In genomic region chr2:226660124-226660523, GRCh38 we compare ENCODE assay signal across 17 cellular contexts.
DNase-seq lines count a peak whose midpoint lies in the region; ATAC-seq and TF ChIP-seq lines count a peak whose summit lies in the region.
"Had no signal": no experiment of that assay in that cellular context is flagged by ENCODE, and none has a peak within 500 bp of the region (broad histone marks: within the 10 kb centered on the region; RNA-seq: fewer than 3 reads in every experiment).

No MANE protein-coding gene starts in this region.

- TF ChIP-seq CTCF in heart left ventricle (IDR thresholded peaks at IDR 0.05) = no peak
- no peak for TF ChIP-seq CTCF in esophagus muscularis mucosa (IDR thresholded peaks at IDR 0.05)
- no peak for TF ChIP-seq CTCF in nephron progenitor cell (IDR thresholded peaks at IDR 0.05)
- no peak for TF ChIP-seq CTCF in transverse colon (IDR thresholded peaks at IDR 0.05)

- peak overlapping the region; percentile 23 for H3K4me3 Mint-ChIP-seq in nephron progenitor cell
- H3K4me3 Mint-ChIP-seq: activated naive CD4-positive, alpha-beta T cell treated with anti-CD3 and anti-CD28 coated beads, Interleukin-2, amount 10 ng/mL, durations not matched to agents 7 days and 5 days had no signal

- peaks cover 3% of the 10 kb centered on the region for H3K27me3 Mint-ChIP-seq in nephron progenitor cell (ENCODE audit: low read depth, poor library complexity)

- peaks cover 7% of the 10 kb centered on the region for H3K9me3 Mint-ChIP-seq in nephron progenitor cell
- H3K9me3 Mint-ChIP-seq: activated naive CD4-positive, alpha-beta T cell treated with anti-CD3 and anti-CD28 coated beads, Interleukin-2, amount 10 ng/mL, durations not matched to agents 7 days and 5 days had no signal

- TF ChIP-seq EP300 in esophagus muscularis mucosa (IDR thresholded peaks at IDR 0.05) (no peak), transverse colon (IDR thresholded peaks at IDR 0.05; ENCODE audit: low read depth) (no peak)

- no peak overlapping the region for H3K4me3 ChIP-seq in heart left ventricle
- H3K4me3 ChIP-seq in esophagus muscularis mucosa = no peak overlapping the region
- H3K4me3 ChIP-seq in transverse colon = no peak overlapping the region
- H3K4me3 ChIP-seq: cardiac muscle cell had no signal

- ATAC-seq in heart left ventricle (no peak), GM18519 (IDR thresholded peaks at IDR 0.05; ENCODE audit: low FRiP score, unreplicated experiment) (no peak), HG03521 (IDR thresholded peaks at IDR 0.05; ENCODE audit: unreplicated experiment) (no peak)

- TF ChIP-seq POLR2A in heart left ventricle (IDR thresholded peaks at IDR 0.05) (no peak), esophagus muscularis mucosa (IDR thresholded peaks at IDR 0.05; ENCODE audit: low read depth) (no peak), transverse colon (IDR thresholded peaks at IDR 0.05) (no peak)

- no peaks in the 10 kb centered on the region for H3K27me3 ChIP-seq in heart left ventricle
- no peaks in the 10 kb centered on the region for H3K27me3 ChIP-seq in esophagus muscularis mucosa
- no peaks in the 10 kb centered on the region for H3K27me3 ChIP-seq in transverse colon
- H3K27me3 ChIP-seq: cardiac muscle cell had no signal

- intact Hi-C loops in heart left ventricle (cut with DNase I) = no loop called here
- intact Hi-C loops in cardiac septum (cut with DNase I) = loop anchor here (5.0 kb wide), 2 partner anchors 137 to 213 kb away; partner anchors contain the start of gene IRS1
- intact Hi-C loops in esophagus muscularis mucosa (cut with DNase I) = no loop called here
- intact Hi-C loops in transverse colon (cut with DNase I; ENCODE audit: low total_unique reads) = no loop called here

- in situ Hi-C loops in transverse colon (cut with MboI; ENCODE audit: low pct_ligation_motif_present in 1 of 4, low pct_unique_long_range_greater_than_20kb in 1 of 4, low sequenced_read_pairs in 3 of 4) = loop anchor here in 1 of 4 donors (25.0 kb wide), 1 partner anchor 127 kb away; the partner anchor contains the start of gene IRS1

- H3K36me3 Mint-ChIP-seq in nephron progenitor cell (ENCODE audit: low read depth) = no peaks in the 10 kb centered on the region
- H3K36me3 Mint-ChIP-seq: activated naive CD4-positive, alpha-beta T cell treated with anti-CD3 and anti-CD28 coated beads, Interleukin-2, amount 10 ng/mL, durations not matched to agents 7 days and 5 days had no signal

- DNase-seq in heart left ventricle (no peak), cardiac septum (ENCODE audit: low spot score) (no peak), esophagus muscularis mucosa (ENCODE audit: extremely low spot score) (no peak), nephron progenitor cell (no peak), transverse colon (no peak), anterior cingulate cortex (lab: John Stamatoyannopoulos, UW) (no peak)
- DNase-seq: 8988T; activated CD4-positive, alpha-beta T cell treated with anti-CD3 and anti-CD28 coated beads for 48 hours; activated naive CD4-positive, alpha-beta T cell treated with anti-CD3 and anti-CD28 coated beads, Interleukin-2, amount 10 ng/mL, durations not matched to agents 7 days and 5 days; effector memory CD4-positive, alpha-beta T cell; MM.1S; NCI-H187; NCI-H510A treated with DMSO at 0.1 percent for 48 hours; SK-N-SH had no signal

- peaks cover 0 to 46% (median 19%) of the 10 kb centered on the region in 12 donors for H3K4me1 ChIP-seq in heart left ventricle
- H3K4me1 ChIP-seq in esophagus muscularis mucosa = peaks cover 20 to 55% (median 43%) of the 10 kb centered on the region in 4 donors
- peaks cover 0 to 15% (median 7%) of the 10 kb centered on the region in 4 donors for H3K4me1 ChIP-seq in transverse colon

- H3K27ac ChIP-seq in heart left ventricle = peak overlapping the region in 11 of 12 donors; percentile 42 to 79 (median 71)
- H3K27ac ChIP-seq in esophagus muscularis mucosa (replicated peaks in 1 of 4) = peak overlapping the region; percentile 50 to 78 (median 71)
- H3K27ac ChIP-seq in transverse colon = peak overlapping the region; percentile 31 to 60 (median 44)
- H3K27ac ChIP-seq: cardiac muscle cell had no signal

- H3K27ac Mint-ChIP-seq in nephron progenitor cell = peak overlapping the region; percentile 15
- H3K27ac Mint-ChIP-seq: activated naive CD4-positive, alpha-beta T cell treated with anti-CD3 and anti-CD28 coated beads, Interleukin-2, amount 10 ng/mL, durations not matched to agents 7 days and 5 days had no signal

- peaks cover 42% of the 10 kb centered on the region for H3K4me1 Mint-ChIP-seq in nephron progenitor cell

- H3K36me3 ChIP-seq in heart left ventricle (no peaks in the 10 kb centered on the region), esophagus muscularis mucosa (no peaks in the 10 kb centered on the region), transverse colon (no peaks in the 10 kb centered on the region)
- H3K36me3 ChIP-seq: cardiac muscle cell had no signal

- H3K9me3 ChIP-seq in heart left ventricle = no peaks in the 10 kb centered on the region
- H3K9me3 ChIP-seq in esophagus muscularis mucosa = no peaks in the 10 kb centered on the region
- H3K9me3 ChIP-seq in transverse colon = no peaks in the 10 kb centered on the region
- H3K9me3 ChIP-seq: SK-N-SH had no signal

- WGBS in heart left ventricle, 4 donors = 68 to 94% (median 79%) methylated on average over 5 of the region's 5 CpGs
- WGBS in esophagus muscularis mucosa = 77% methylated on average over 4 of the region's 5 CpGs
- 87 to 88% methylated on average over 4 to 5 of the region's 5 CpGs for WGBS in transverse colon (ENCODE audit: low coverage in 1 of 2), 2 donors
